Comparison of ENCODE assay signal across 18 cellular contexts in the genomic region with DNA sequence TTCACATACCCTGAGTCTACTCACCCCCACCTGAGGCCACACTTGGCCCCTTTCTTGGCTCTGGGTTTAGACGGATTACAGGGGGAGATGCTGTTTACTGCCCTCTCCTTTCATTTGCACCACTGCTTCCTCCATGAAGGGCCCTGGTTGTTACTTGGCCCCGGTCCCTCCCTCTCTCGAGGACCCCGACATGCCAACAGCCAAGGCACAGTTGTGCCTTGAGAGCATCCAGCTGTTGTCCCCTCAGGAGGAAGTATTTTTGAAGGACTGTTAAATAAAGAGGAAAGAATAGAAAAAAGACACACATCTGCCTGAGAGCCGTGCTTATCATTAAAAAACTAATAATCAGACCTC. TPM values are rescaled to one million over a fixed set of nuclear protein-coding genes. Genes with fewer than 3 reads are reported as not detected.
DNase-seq lines count a peak whose midpoint lies in the region; ATAC-seq and TF ChIP-seq lines count a peak whose summit lies in the region.
"Had no signal": no experiment of that assay in that cellular context is flagged by ENCODE, and none has a peak within 500 bp of the region (broad histone marks: within the 10 kb centered on the region; RNA-seq: fewer than 3 reads in every experiment).

No MANE protein-coding gene starts in this region.

- peak overlapping the region; percentile 56 for H3K27ac ChIP-seq in A673 (ENCODE audit: low read depth, low read length, poor library complexity, severe bottlenecking)
- H3K27ac ChIP-seq in PC-3 (ENCODE audit: low read length) = 0 out of 2 replicates have a peak overlapping the region, but pooled peaks have one; percentile 89
- H3K27ac ChIP-seq in smooth muscle cell (ENCODE audit: low read depth) = peak overlapping the region; percentile 83
- H3K27ac ChIP-seq: parathyroid adenoma, VCaP had no signal

- ATAC-seq in PC-3 = no peak
- no peak for ATAC-seq in HG03039 (IDR thresholded peaks at IDR 0.05; ENCODE audit: unreplicated experiment)
- ATAC-seq in HG03354 (IDR thresholded peaks at IDR 0.05; ENCODE audit: poor library complexity, severe bottlenecking, unreplicated experiment) = no peak
- ATAC-seq: stimulated activated memory B cell treated with anti-CD40 and anti-IgM and Interleukin-4, amounts not matched to agents 10 μg/mL and 1 μg/mL and 100 μg/mL, for 72 hours had no signal

- H3K4me2 ChIP-seq in PC-3 (ENCODE audit: low read length) (no peak overlapping the region), smooth muscle cell (no peak overlapping the region)

- POLR2A ChIA-PET in A673 (lab: Charles Lee; ENCODE audit: low non-redundant PET) (no interaction called here), PC-3 (lab: Charles Lee; ENCODE audit: unreplicated experiment) (no interaction called here)

- H3K9ac ChIP-seq in PC-3 (ENCODE audit: low read length) (no peak overlapping the region), smooth muscle cell (ENCODE audit: low read depth) (no peak overlapping the region)
- H3K9ac ChIP-seq: parathyroid adenoma had no signal

- TF ChIP-seq CTCF in A673 (conservative IDR thresholded peaks at IDR 0.05; ENCODE audit: low read depth, low read length) = no peak
- no peak for TF ChIP-seq CTCF in PC-3 (conservative IDR thresholded peaks at IDR 0.05; ENCODE audit: low read depth, low read length)
- no peak for TF ChIP-seq CTCF in epithelial cell of proximal tubule (conservative IDR thresholded peaks at IDR 0.05; ENCODE audit: low read depth, low read length)
- no peak for TF ChIP-seq CTCF in smooth muscle cell (IDR thresholded peaks at IDR 0.05; ENCODE audit: borderline replicate concordance, insufficient read depth, poor library complexity, severe bottlenecking)

- DNase-seq in A673 (ENCODE audit: low spot score) (no peak), PC-3 (no peak), epithelial cell of proximal tubule (ENCODE audit: low read depth) (no peak), smooth muscle cell (lab: John Stamatoyannopoulos, UW; ENCODE audit: unreplicated experiment) (no peak), HAP-1 (ENCODE audit: low spot score in 2 of 2) (no peak)
- DNase-seq in stimulated activated CD4-positive, alpha-beta T cell treated with anti-CD3 and anti-CD28 coated beads, Interleukin-15, amount 100 ng/mL, for 24 hours = no peak
- DNase-seq: activated CD4-positive, alpha-beta T cell treated with anti-CD3 and anti-CD28 coated beads, Interleukin-2, amount 10 ng/mL, durations not matched to agents 24 days and 14 days; activated naive CD4-positive, alpha-beta T cell treated with anti-CD3 and anti-CD28 coated beads, Interleukin-2, amount 50 U/mL, for 16 hours; aorta; glutamatergic neuron; GOT3; NCI-H1092 treated with DMSO at 0.1 percent for 48 hours; NCI-H2029 had no signal

- H3F3A ChIP-seq in PC-3 (ENCODE audit: low read length, unreplicated experiment) (peaks cover 11% of the 10 kb centered on the region), smooth muscle cell (ENCODE audit: low read depth) (peaks cover 26% of the 10 kb centered on the region)

- in situ Hi-C loops in HAP-1 (cut with MboI; ENCODE audit: low sequenced_read_pairs) = no loop called here

- H3K36me3 ChIP-seq in A673 (ENCODE audit: insufficient read depth, low read length, poor library complexity, severe bottlenecking) (peaks cover 17% of the 10 kb centered on the region), PC-3 (ENCODE audit: low read depth, low read length) (peaks cover 35% of the 10 kb centered on the region), smooth muscle cell (ENCODE audit: low read depth) (no peaks in the 10 kb centered on the region), HAP-1 (replicated peaks) (peaks cover 18% of the 10 kb centered on the region)

- H4K20me1 ChIP-seq in PC-3 (ENCODE audit: low read length) (no peaks in the 10 kb centered on the region), smooth muscle cell (ENCODE audit: low read depth) (peaks cover 3% of the 10 kb centered on the region)

- no peaks in the 10 kb centered on the region for H3K9me2 ChIP-seq in PC-3 (replicated peaks; ENCODE audit: low read length)

- H3K9me3 ChIP-seq in A673 (ENCODE audit: low read depth, low read length, poor library complexity, severe bottlenecking) (no peaks in the 10 kb centered on the region), PC-3 (ENCODE audit: low read length) (no peaks in the 10 kb centered on the region), smooth muscle cell (replicated peaks; ENCODE audit: low read depth) (no peaks in the 10 kb centered on the region), HAP-1 (no peaks in the 10 kb centered on the region)

- WGBS in smooth muscle cell (ENCODE audit: low lambda C conversion rate) = 95% methylated on average over 5 of the region's 5 CpGs

- intact Hi-C loops in A673 (cut with micrococcal nuclease; ENCODE audit: unreplicated experiment) = no loop called here
- intact Hi-C loops in PC-3 (cut with micrococcal nuclease) = no loop called here

- H3K79me2 ChIP-seq in PC-3 (ENCODE audit: low read length) (no peaks in the 10 kb centered on the region), smooth muscle cell (ENCODE audit: low read depth) (no peaks in the 10 kb centered on the region)
- H3K79me2 ChIP-seq: parathyroid adenoma had no signal

- H3K27me3 ChIP-seq in A673 (replicated peaks; ENCODE audit: insufficient read depth, low read depth, low read length, poor library complexity) (no peaks in the 10 kb centered on the region), PC-3 (ENCODE audit: low read length) (no peaks in the 10 kb centered on the region), smooth muscle cell (ENCODE audit: low read depth) (no peaks in the 10 kb centered on the region), HAP-1 (ENCODE audit: low read depth) (no peaks in the 10 kb centered on the region)

- BruUV-seq in A673 (replicated peaks; lab: Mats Ljungman, UMichigan) (no TSS peak), PC-3 (replicated peaks; lab: Mats Ljungman, UMichigan) (no TSS peak)

- CTCF ChIA-PET in A673 (lab: Charles Lee) (no interaction called here), PC-3 (lab: Charles Lee) (no interaction called here)

- no peak overlapping the region for H3K4me3 ChIP-seq in A673 (ENCODE audit: low read depth, low read length, poor library complexity, severe bottlenecking)
- no peak overlapping the region for H3K4me3 ChIP-seq in PC-3 (ENCODE audit: low read length)
- peak overlapping the region; percentile 34 for H3K4me3 ChIP-seq in epithelial cell of proximal tubule (ENCODE audit: low read depth, low read length)
- H3K4me3 ChIP-seq in smooth muscle cell = no peak overlapping the region
- no peak overlapping the region for H3K4me3 ChIP-seq in HAP-1

- H3K4me1 ChIP-seq in A673 (ENCODE audit: insufficient read depth, low read length, poor library complexity, severe bottlenecking) = peaks cover 42% of the 10 kb centered on the region
- H3K4me1 ChIP-seq in PC-3 (ENCODE audit: insufficient read depth, low read length) = peaks cover 58% of the 10 kb centered on the region
- H3K4me1 ChIP-seq in smooth muscle cell (ENCODE audit: low read depth) = no peaks in the 10 kb centered on the region
- H3K4me1 ChIP-seq in HAP-1 = no peaks in the 10 kb centered on the region
- H3K4me1 ChIP-seq: parathyroid adenoma had no signal

- no peak overlapping the region for H2AFZ ChIP-seq in PC-3 (ENCODE audit: low read length)
- no peak overlapping the region for H2AFZ ChIP-seq in smooth muscle cell (ENCODE audit: low read depth)
- H2AFZ ChIP-seq: parathyroid adenoma had no signal

RNA-seq across cellular contexts. Expression of a gene that starts 44.0 kb away (rescaled TPM):
- total RNA-seq in A673 (2021) (115 and 138 TPM in 2 replicates), PC-3 (2014; rRNA removed) (77.6 and 78.5 TPM in 2 replicates), epithelial cell of proximal tubule (62.6 and 73.8 TPM in 2 replicates), smooth muscle cell (40.2 and 53.9 TPM in 2 replicates)
- 138 and 142 TPM in 2 replicates for polyA plus RNA-seq in smooth muscle cell

RNA-seq across cellular contexts. Expression of a gene that starts 44.1 kb away (rescaled TPM):
- total RNA-seq in A673 (2021) (86.8 and 87.2 TPM in 2 replicates), PC-3 (2014; rRNA removed) (42.6 and 60.1 TPM in 2 replicates), epithelial cell of proximal tubule (66.3 and 91.2 TPM in 2 replicates), smooth muscle cell (42.7 and 52.6 TPM in 2 replicates)
- 30.1 and 30.3 TPM in 2 replicates for polyA plus RNA-seq in smooth muscle cell
